Comparison of ENCODE assay signal across 17 cellular contexts in genomic region chr16:49739381-49739780, GRCh38.
DNase-seq lines count a peak whose midpoint lies in the region; ATAC-seq and TF ChIP-seq lines count a peak whose summit lies in the region.
"Had no signal": no experiment of that assay in that cellular context is flagged by ENCODE, and none has a peak within 500 bp of the region (broad histone marks: within the 10 kb centered on the region; RNA-seq: fewer than 3 reads in every experiment).

No MANE protein-coding gene starts in this region.

- no TSS peak for BruUV-seq in HCT116 (replicated peaks; lab: Mats Ljungman, UMichigan)

- H4K8ac ChIP-seq in mesendoderm (ENCODE audit: low read depth, low read length): no peak overlapping the region

- H3K9me3 ChIP-seq in HCT116 (ENCODE audit: control insufficient read depth in 1 of 2, insufficient read depth in 1 of 2, low read depth in 1 of 2, low read length in 2 of 2): no peaks in the 10 kb centered on the region

- no peak overlapping the region for H2AFZ ChIP-seq in HCT116 (ENCODE audit: low read depth, low read length, poor library complexity, severe bottlenecking)
- H2AFZ ChIP-seq: parathyroid adenoma had no signal

- no peak overlapping the region for H3K18ac ChIP-seq in mesendoderm (ENCODE audit: low read length)

- H3K27me3 ChIP-seq in HCT116 (ENCODE audit: insufficient read depth, low read length) (no peaks in the 10 kb centered on the region), mesendoderm (ENCODE audit: insufficient read depth, low read length, poor library complexity) (no peaks in the 10 kb centered on the region)

- H3K4me2 ChIP-seq in HCT116 (ENCODE audit: low read length) (no peak overlapping the region; the same call in 1 of the 2 replicates), mesendoderm (ENCODE audit: low read length) (no peak overlapping the region)

- no peak overlapping the region for H3K9ac ChIP-seq in HCT116 (ENCODE audit: low read length)
- H3K9ac ChIP-seq in mesendoderm (ENCODE audit: low read length): no peak overlapping the region
- H3K9ac ChIP-seq: parathyroid adenoma had no signal

- TF ChIP-seq CTCF in HCT116 (IDR thresholded peaks at IDR 0.05 in 2 of 3, conservative IDR thresholded peaks at IDR 0.05 in 1 of 3; ENCODE audit: borderline replicate concordance in 1 of 3, insufficient read depth in 1 of 3, low read depth in 2 of 3, low read length in 2 of 3): peak; percentile 15 to 60 (median 56); a peak in 4 of 6 replicates
- no peak for TF ChIP-seq CTCF in WTC11 (IDR thresholded peaks at IDR 0.05)

- H3K23ac ChIP-seq in mesendoderm (ENCODE audit: low read length): no peak overlapping the region

- H3K4ac ChIP-seq in mesendoderm (ENCODE audit: low read depth, low read length): no peak overlapping the region

- no peak overlapping the region for H2BK120ac ChIP-seq in mesendoderm (ENCODE audit: low read depth, low read length)

- ATAC-seq in HCT116 (peak; percentile 98), WTC11 (peak; percentile 88), HG02885 (IDR thresholded peaks at IDR 0.05; ENCODE audit: poor library complexity, unreplicated experiment) (no peak)
- ATAC-seq in activated T-helper 17 cell treated with anti-CD3 and anti-CD28 coated beads, Interleukin-2, amount 50 U/mL, for 72 hours (replicated peaks): no peak
- ATAC-seq: left lobe of liver; stimulated activated naive CD8-positive, alpha-beta T cell treated with anti-CD3 and anti-CD28 coated beads, Interleukin-15, amount 100 ng/mL, for 72 hours had no signal

- no peak overlapping the region for H3K56ac ChIP-seq in mesendoderm (ENCODE audit: low read length)

- no peak overlapping the region for H3K27ac Mint-ChIP-seq in WTC11
- H3K27ac Mint-ChIP-seq in activated naive CD4-positive, alpha-beta T cell treated with anti-CD3 and anti-CD28 coated beads for 36 hours: no peak overlapping the region
- no peak overlapping the region for H3K27ac Mint-ChIP-seq in activated T-helper 17 cell treated with anti-CD3 and anti-CD28 coated beads, Interleukin-2, amount 50 U/mL, for 72 hours
- H3K27ac Mint-ChIP-seq: activated naive CD8-positive, alpha-beta T cell treated with anti-CD3 and anti-CD28 coated beads, Interleukin-2, amount 10 ng/mL, durations not matched to agents 7 days and 5 days; stimulated activated naive CD8-positive, alpha-beta T cell treated with anti-CD3 and anti-CD28 coated beads, Interleukin-15, amount 100 ng/mL, for 72 hours had no signal

- peaks cover 29% of the 10 kb centered on the region for H3K4me1 Mint-ChIP-seq in WTC11
- no peaks in the 10 kb centered on the region for H3K4me1 Mint-ChIP-seq in activated naive CD4-positive, alpha-beta T cell treated with anti-CD3 and anti-CD28 coated beads for 36 hours (ENCODE audit: low read depth)
- H3K4me1 Mint-ChIP-seq in activated T-helper 17 cell treated with anti-CD3 and anti-CD28 coated beads, Interleukin-2, amount 50 U/mL, for 72 hours: no peaks in the 10 kb centered on the region
- H3K4me1 Mint-ChIP-seq: activated naive CD8-positive, alpha-beta T cell treated with anti-CD3 and anti-CD28 coated beads, Interleukin-2, amount 10 ng/mL, durations not matched to agents 7 days and 5 days; central memory CD8-positive, alpha-beta T cell; stimulated activated naive CD8-positive, alpha-beta T cell treated with anti-CD3 and anti-CD28 coated beads, Interleukin-15, amount 100 ng/mL, for 72 hours had no signal

- H2BK5ac ChIP-seq in mesendoderm (ENCODE audit: low read length): no peak overlapping the region

- POLR2A ChIA-PET in HCT116 (lab: Charles Lee) (no interaction called here), WTC11 (lab: Charles Lee) (interaction anchor here (0.7 to 1.1 kb wide), 2 partner anchors 16 to 87 kb away, joined by 3 read pairs; no protein-coding TSS in a partner anchor)

- CTCF ChIA-PET in HCT116 (lab: Charles Lee) (interaction anchor here (1.2 kb wide), 1 partner anchor 8 kb away, joined by 7 read pairs; no protein-coding TSS in a partner anchor), WTC11 (lab: Charles Lee) (interaction anchor here (0.6 to 2.0 kb wide), 42 partner anchors 9 to 466 kb away, joined by 3 to 11 read pairs (median 4); no protein-coding TSS in a partner anchor)
- CTCF ChIA-PET in activated naive CD4-positive, alpha-beta T cell treated with anti-CD3 and anti-CD28 coated beads for 36 hours (lab: Charles Lee): interaction anchor here (0.8 kb wide), 1 partner anchor 14 kb away, joined by 3 read pairs; no protein-coding TSS in a partner anchor

- H3K27ac ChIP-seq in HCT116 (ENCODE audit: low read depth, low read length): no peak overlapping the region
- no peak overlapping the region for H3K27ac ChIP-seq in mesendoderm (ENCODE audit: low read depth, low read length)
- H3K27ac ChIP-seq: parathyroid adenoma had no signal

- peak; percentile 22 to 54 for DNase-seq in NCI-H524 (lab: John Stamatoyannopoulos, UW)
- no peak for DNase-seq in NCI-H524 treated with DMSO at 0.1 percent for 48 hours (lab: John Stamatoyannopoulos, UW)
- peak; percentile 21 for DNase-seq in HCT116 (ENCODE audit: low read depth, low spot score)
- DNase-seq in WTC11 (ENCODE audit: low spot score): peak; percentile 69
- DNase-seq in mesendoderm: peak; percentile 85
- no peak for DNase-seq in activated naive CD4-positive, alpha-beta T cell treated with anti-CD3 and anti-CD28 coated beads for 36 hours
- DNase-seq: activated CD4-positive, alpha-beta T cell treated with anti-CD3 and anti-CD28 coated beads for 48 hours; activated naive CD8-positive, alpha-beta T cell treated with anti-CD3 and anti-CD28 coated beads, Interleukin-2, amount 10 ng/mL, durations not matched to agents 7 days and 5 days; activated T-cell treated with anti-CD3 and anti-CD28 coated beads, Interleukin-2, amount 50 U/mL, for 1 hour; head of caudate nucleus; stimulated activated naive CD8-positive, alpha-beta T cell treated with anti-CD3 and anti-CD28 coated beads, Interleukin-15, amount 100 ng/mL, for 72 hours; T-helper 9 cell had no signal

- intact Hi-C loops in HCT116 (cut with micrococcal nuclease): no loop called here
- intact Hi-C loops in activated naive CD4-positive, alpha-beta T cell treated with anti-CD3 and anti-CD28 coated beads for 36 hours (cut with micrococcal nuclease): no loop called here

- no peak for TF ChIP-seq POLR2A in HCT116 (IDR thresholded peaks at IDR 0.05; ENCODE audit: borderline replicate concordance, extremely low read depth, insufficient read depth, insufficient read length)

- H2AK5ac ChIP-seq in mesendoderm (ENCODE audit: low read length): no peak overlapping the region

- no peak overlapping the region for H3K4me3 ChIP-seq in HCT116 (replicated peaks in 1 of 2; ENCODE audit: low read depth in 1 of 2, low read length in 2 of 2)
- H3K4me3 ChIP-seq in mesendoderm (ENCODE audit: low read length): no peak overlapping the region

- no peaks in the 10 kb centered on the region for H3K9me3 Mint-ChIP-seq in WTC11
- H3K9me3 Mint-ChIP-seq in activated naive CD4-positive, alpha-beta T cell treated with anti-CD3 and anti-CD28 coated beads for 36 hours: no peaks in the 10 kb centered on the region
- no peaks in the 10 kb centered on the region for H3K9me3 Mint-ChIP-seq in activated T-helper 17 cell treated with anti-CD3 and anti-CD28 coated beads, Interleukin-2, amount 50 U/mL, for 72 hours
- H3K9me3 Mint-ChIP-seq: activated naive CD8-positive, alpha-beta T cell treated with anti-CD3 and anti-CD28 coated beads, Interleukin-2, amount 10 ng/mL, durations not matched to agents 7 days and 5 days; central memory CD8-positive, alpha-beta T cell; stimulated activated naive CD8-positive, alpha-beta T cell treated with anti-CD3 and anti-CD28 coated beads, Interleukin-15, amount 100 ng/mL, for 72 hours had no signal

- no peaks in the 10 kb centered on the region for H3K27me3 Mint-ChIP-seq in WTC11 (ENCODE audit: low read depth)
- H3K27me3 Mint-ChIP-seq in activated naive CD4-positive, alpha-beta T cell treated with anti-CD3 and anti-CD28 coated beads for 36 hours (ENCODE audit: low read depth): no peaks in the 10 kb centered on the region
- peaks cover 6% of the 10 kb centered on the region for H3K27me3 Mint-ChIP-seq in activated T-helper 17 cell treated with anti-CD3 and anti-CD28 coated beads, Interleukin-2, amount 50 U/mL, for 72 hours
- H3K27me3 Mint-ChIP-seq: central memory CD8-positive, alpha-beta T cell; stimulated activated naive CD8-positive, alpha-beta T cell treated with anti-CD3 and anti-CD28 coated beads, Interleukin-15, amount 100 ng/mL, for 72 hours had no signal

- H3K36me3 ChIP-seq in HCT116 (ENCODE audit: control insufficient read depth in 1 of 2, insufficient read depth in 2 of 2, low read length in 2 of 2): no peaks in the 10 kb centered on the region
- no peaks in the 10 kb centered on the region for H3K36me3 ChIP-seq in mesendoderm (ENCODE audit: control insufficient read depth, insufficient read depth, low read length)

- no peak for TF ChIP-seq RAD21 in HCT116 (IDR thresholded peaks at IDR 0.05; ENCODE audit: low read depth)

- H3K79me2 ChIP-seq in HCT116 (ENCODE audit: insufficient read depth, low read length): no peaks in the 10 kb centered on the region
- H3K79me2 ChIP-seq in mesendoderm (ENCODE audit: control insufficient read depth, insufficient read depth, low read length): no peaks in the 10 kb centered on the region
- H3K79me2 ChIP-seq: parathyroid adenoma had no signal

- H3K36me3 Mint-ChIP-seq in WTC11: no peaks in the 10 kb centered on the region
- H3K36me3 Mint-ChIP-seq in activated naive CD4-positive, alpha-beta T cell treated with anti-CD3 and anti-CD28 coated beads for 36 hours (ENCODE audit: low read depth): no peaks in the 10 kb centered on the region
- no peaks in the 10 kb centered on the region for H3K36me3 Mint-ChIP-seq in activated T-helper 17 cell treated with anti-CD3 and anti-CD28 coated beads, Interleukin-2, amount 50 U/mL, for 72 hours (ENCODE audit: low read depth)
- H3K36me3 Mint-ChIP-seq: activated naive CD8-positive, alpha-beta T cell treated with anti-CD3 and anti-CD28 coated beads, Interleukin-2, amount 10 ng/mL, durations not matched to agents 7 days and 5 days had no signal

- WGBS in mesendoderm (ENCODE audit: extremely low coverage, insufficient coverage, low lambda C conversion rate): no CpG with 5 or more reads among the region's 9 CpGs

- peaks cover 3% of the 10 kb centered on the region for H3K79me1 ChIP-seq in mesendoderm (ENCODE audit: low read length)

- no peak overlapping the region for H4K5ac ChIP-seq in mesendoderm (ENCODE audit: low read length)

- H3K4me3 Mint-ChIP-seq in WTC11: no peak overlapping the region
- no peak overlapping the region for H3K4me3 Mint-ChIP-seq in activated naive CD4-positive, alpha-beta T cell treated with anti-CD3 and anti-CD28 coated beads for 36 hours
- no peak overlapping the region for H3K4me3 Mint-ChIP-seq in activated T-helper 17 cell treated with anti-CD3 and anti-CD28 coated beads, Interleukin-2, amount 50 U/mL, for 72 hours
- H3K4me3 Mint-ChIP-seq: activated naive CD8-positive, alpha-beta T cell treated with anti-CD3 and anti-CD28 coated beads, Interleukin-2, amount 10 ng/mL, durations not matched to agents 7 days and 5 days; central memory CD8-positive, alpha-beta T cell; stimulated activated naive CD8-positive, alpha-beta T cell treated with anti-CD3 and anti-CD28 coated beads, Interleukin-15, amount 100 ng/mL, for 72 hours had no signal

- no peak overlapping the region for H2BK15ac ChIP-seq in mesendoderm (replicated peaks; ENCODE audit: low read depth)

- H3K9me2 ChIP-seq in HCT116 (ENCODE audit: insufficient read depth): no peaks in the 10 kb centered on the region

- H3K4me1 ChIP-seq in HCT116 (ENCODE audit: control insufficient read depth in 1 of 2, insufficient read depth in 2 of 2, low read length in 2 of 2) (no peaks in the 10 kb centered on the region; a peak in 2 of 4 replicates), mesendoderm (ENCODE audit: control insufficient read depth, low read depth, low read length) (peaks cover 4% of the 10 kb centered on the region)
- H3K4me1 ChIP-seq: parathyroid adenoma had no signal

- RAD21 ChIA-PET in HCT116 (lab: Charles Lee; ENCODE audit: low non-redundant PET in 1 of 2, low total read pairs in 2 of 2, uncharacterized antibody in 2 of 2, unreplicated experiment in 2 of 2): no interaction called here

- H4K20me1 ChIP-seq in HCT116 (ENCODE audit: insufficient read depth): no peaks in the 10 kb centered on the region

Comparison
In these comparisons a context has a peak if more than half of its experiments do, and no peak if none do; other contexts are left out.
1. DNase-seq: peak in NCI-H524 (2 of 2), HCT116 (single experiment), WTC11 (single experiment) and mesendoderm (single experiment); none in NCI-H524 treated with DMSO at 0.1 percent for 48 hours (single experiment) and activated naive CD4-positive, alpha-beta T cell treated with anti-CD3 and anti-CD28 coated beads for 36 hours (single experiment).
2. ATAC-seq: peak in HCT116 (single experiment) and WTC11 (single experiment); none in HG02885 (single experiment) and activated T-helper 17 cell treated with anti-CD3 and anti-CD28 coated beads, Interleukin-2, amount 50 U/mL, for 72 hours (single experiment).